6 cellular contexts compared by ENCODE assay signal in the genomic region with DNA sequence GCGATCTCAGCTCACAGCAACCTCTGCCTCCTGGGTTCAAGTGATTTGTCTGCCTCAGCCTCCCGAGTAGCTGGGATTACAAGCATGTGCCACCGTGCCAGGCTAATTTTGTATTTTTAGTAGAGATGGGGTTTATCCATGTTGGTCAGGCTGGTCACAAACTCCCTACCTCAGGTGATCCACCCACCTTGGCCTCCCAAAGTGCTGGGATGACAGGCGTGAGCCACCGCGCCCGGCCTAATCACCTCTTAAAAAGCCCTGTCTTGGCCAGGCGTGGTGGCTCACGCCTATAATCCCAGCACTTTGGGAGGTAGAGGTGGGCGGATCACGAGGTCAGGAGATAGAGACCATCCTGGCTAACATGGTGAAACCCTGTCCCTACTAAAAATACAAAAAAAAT.
DNase-seq lines count a peak whose midpoint lies in the region; ATAC-seq and TF ChIP-seq lines count a peak whose summit lies in the region.
"Not testable (repeated sequence)": the region's sequence is repeated elsewhere in the genome, so short reads cannot be mapped to it uniquely, and the experiment has no call there.

No MANE protein-coding gene starts in this region.

- H3K4me3 Mint-ChIP-seq in activated naive CD8-positive, alpha-beta T cell treated with anti-CD3 and anti-CD28 coated beads, Interleukin-2, amount 10 ng/mL, durations not matched to agents 7 days and 5 days; endodermal cell: not testable (repeated sequence)

- not testable (repeated sequence) for H3K27ac Mint-ChIP-seq in activated naive CD8-positive, alpha-beta T cell treated with anti-CD3 and anti-CD28 coated beads, Interleukin-2, amount 10 ng/mL, durations not matched to agents 7 days and 5 days; endodermal cell

- not testable (repeated sequence) for TF ChIP-seq CTCF in WERI-Rb-1 (IDR thresholded peaks at IDR 0.05; ENCODE audit: low read depth, low read length); endodermal cell (conservative IDR thresholded peaks at IDR 0.05)

- H3K27me3 ChIP-seq in WERI-Rb-1 (ENCODE audit: insufficient read depth, low read depth, severe bottlenecking); endodermal cell (ENCODE audit: control insufficient read depth, insufficient read depth, low read length, poor library complexity, severe bottlenecking); right cardiac atrium (ENCODE audit: control insufficient read depth, insufficient read depth): not testable (repeated sequence)

- not testable (repeated sequence) for H3K4me3 ChIP-seq in WERI-Rb-1 (ENCODE audit: low read depth, low read length); endodermal cell (ENCODE audit: low read length); right cardiac atrium (ENCODE audit: low read length)

- intact Hi-C loops in right cardiac atrium (cut with DNase I), result loop anchor here in 1 of 4 donors (10.0 kb wide), 1 partner anchor 46 kb away; no protein-coding TSS in a partner anchor
- intact Hi-C loops in sciatic nerve (cut with DNase I), result not testable (repeated sequence)

- not testable (repeated sequence) for H3K9me3 Mint-ChIP-seq in activated naive CD8-positive, alpha-beta T cell treated with anti-CD3 and anti-CD28 coated beads, Interleukin-2, amount 10 ng/mL, durations not matched to agents 7 days and 5 days; endodermal cell

- not testable (repeated sequence) for H3K36me3 Mint-ChIP-seq in activated naive CD8-positive, alpha-beta T cell treated with anti-CD3 and anti-CD28 coated beads, Interleukin-2, amount 10 ng/mL, durations not matched to agents 7 days and 5 days; endodermal cell (ENCODE audit: low read depth)

- not testable (repeated sequence) for H3K4me1 Mint-ChIP-seq in activated naive CD8-positive, alpha-beta T cell treated with anti-CD3 and anti-CD28 coated beads, Interleukin-2, amount 10 ng/mL, durations not matched to agents 7 days and 5 days; endodermal cell

- ATAC-seq in activated naive CD8-positive, alpha-beta T cell treated with anti-CD3 and anti-CD28 coated beads, Interleukin-2, amount 10 ng/mL, durations not matched to agents 7 days and 5 days (ENCODE audit: low read depth); right cardiac atrium; sciatic nerve: not testable (repeated sequence)

- POLR2A ChIA-PET in activated naive CD8-positive, alpha-beta T cell treated with anti-CD3 and anti-CD28 coated beads, Interleukin-2, amount 10 ng/mL, durations not matched to agents 7 days and 5 days (lab: Charles Lee), result not testable (repeated sequence)

- not testable (repeated sequence) for H3K9me3 ChIP-seq in WERI-Rb-1 (ENCODE audit: severe bottlenecking); endodermal cell (ENCODE audit: control insufficient read depth, low read length); right cardiac atrium (ENCODE audit: control insufficient read depth, low read length)

- not testable (repeated sequence) for H3K4me1 ChIP-seq in endodermal cell (ENCODE audit: control insufficient read depth, insufficient read depth, low read length); right cardiac atrium (ENCODE audit: control insufficient read depth, insufficient read depth, low read length)

- 90 to 92% methylated on average over 10 to 11 of the region's 11 CpGs for WGBS in endodermal cell (ENCODE audit: insufficient coverage in 1 of 2, insufficient read length in 1 of 2), 2 experiments
- WGBS in right cardiac atrium, result 94% methylated on average over 11 of the region's 11 CpGs

- H3K27me3 Mint-ChIP-seq in activated naive CD8-positive, alpha-beta T cell treated with anti-CD3 and anti-CD28 coated beads, Interleukin-2, amount 10 ng/mL, durations not matched to agents 7 days and 5 days; endodermal cell (ENCODE audit: insufficient read depth): not testable (repeated sequence)

- DNase-seq in WERI-Rb-1 (peak; percentile 5), endodermal cell (peak; percentile 16), right cardiac atrium (peak in 2 of 3 donors; percentile 11 to 35), mesenteric fat pad (ENCODE audit: low spot score) (peak; percentile 59), sciatic nerve (ENCODE audit: low spot score) (peak; percentile 19)
- DNase-seq in activated naive CD8-positive, alpha-beta T cell treated with anti-CD3 and anti-CD28 coated beads, Interleukin-2, amount 10 ng/mL, durations not matched to agents 7 days and 5 days, result peak; percentile 4

- not testable (repeated sequence) for H3K9ac ChIP-seq in endodermal cell (ENCODE audit: extremely low read depth, low read length, poor library complexity, severe bottlenecking)

- H3K27ac ChIP-seq in WERI-Rb-1; endodermal cell (ENCODE audit: low read depth, low read length); right cardiac atrium (ENCODE audit: low read length): not testable (repeated sequence)

- not testable (repeated sequence) for H3K36me3 ChIP-seq in WERI-Rb-1; endodermal cell (ENCODE audit: control insufficient read depth, insufficient read depth, low read length)

Comparison
In these comparisons a context has a peak if more than half of its experiments do, and no peak if none do; other contexts are left out.
1. DNase-seq: peak in every context shown above with its lines; median percentile 59 in mesenteric fat pad; 23 in right cardiac atrium; 19 in sciatic nerve; 16 in endodermal cell; 5 in WERI-Rb-1; 4 in activated naive CD8-positive, alpha-beta T cell treated with anti-CD3 and anti-CD28 coated beads, Interleukin-2, amount 10 ng/mL, durations not matched to agents 7 days and 5 days.